1 cellular context compared by ENCODE assay signal in genomic region chr4:78693777-78694456, GRCh38.
TF ChIP-seq lines count a peak whose summit lies in the region.

No MANE protein-coding gene starts in this region.

TF ChIP-seq in K562, 482 proteins besides CTCF, POLR2A, EP300 and RAD21 (continued from another document and continues in another):
- TF ChIP-seq E4F1 (CRISPR knock-in tag; IDR thresholded peaks at IDR 0.05; ENCODE audit: borderline replicate concordance), result peak; percentile 87; the same call in 1 of the 2 replicates
- no peak for TF ChIP-seq NFE2 (IDR thresholded peaks at IDR 0.05; ENCODE audit: low read depth)
- TF ChIP-seq CSDE1 (IDR thresholded peaks at IDR 0.05), result no peak
- no peak for TF ChIP-seq TRIM25 (IDR thresholded peaks at IDR 0.05; ENCODE audit: borderline replicate concordance)
- no peak for TF ChIP-seq USF1 (CRISPR knock-in tag; IDR thresholded peaks at IDR 0.05)
- TF ChIP-seq ESRRA (IDR thresholded peaks at IDR 0.05; ENCODE audit: borderline replicate concordance, low read depth), result no peak; the same call in 1 of the 2 replicates
- peak; percentile 98 for TF ChIP-seq RHOXF2B (CRISPR knock-in tag; conservative IDR thresholded peaks at IDR 0.05)
- no peak for TF ChIP-seq IRF2 (CRISPR knock-in tag; IDR thresholded peaks at IDR 0.05)
- TF ChIP-seq BHLHE40 (IDR thresholded peaks at IDR 0.05; ENCODE audit: low read length), result no peak
- no peak; the same call in 1 of the 2 replicates for TF ChIP-seq NFRKB (IDR thresholded peaks at IDR 0.05; ENCODE audit: low read depth)
- no peak for TF ChIP-seq PCBP2 (IDR thresholded peaks at IDR 0.05; ENCODE audit: low read depth, low read length, poor library complexity, severe bottlenecking)
- TF ChIP-seq TEAD1 (CRISPR knock-in tag; IDR thresholded peaks at IDR 0.05), result peak in 1 of 2 experiments; percentile 98; a peak in 2 of 4 replicates
- TF ChIP-seq HINFP (tag; conservative IDR thresholded peaks at IDR 0.05; ENCODE audit: low read depth), result peak; percentile 83
- TF ChIP-seq THAP7 (CRISPR knock-in tag; IDR thresholded peaks at IDR 0.05), result peak; percentile 87
- TF ChIP-seq OTX1 (CRISPR knock-in tag; IDR thresholded peaks at IDR 0.05), result peak; percentile 70; the same call in 1 of the 2 replicates
- TF ChIP-seq EHMT2 (IDR thresholded peaks at IDR 0.05), result no peak
- no peak for TF ChIP-seq PRPF4 (IDR thresholded peaks at IDR 0.05; ENCODE audit: insufficient read depth, low read depth, low read length, poor library complexity, severe bottlenecking)
- TF ChIP-seq NBN (IDR thresholded peaks at IDR 0.05; ENCODE audit: low read depth), result no peak
- TF ChIP-seq HES1 (IDR thresholded peaks at IDR 0.05; ENCODE audit: low read depth), result no peak; the same call in 1 of the 2 replicates
- TF ChIP-seq KHSRP (IDR thresholded peaks at IDR 0.05), result no peak
- TF ChIP-seq U2AF2 (optimal IDR thresholded peaks at IDR 0.05; ENCODE audit: low read depth, low read length), result no peak
- TF ChIP-seq HDAC1 (IDR thresholded peaks at IDR 0.05), result peak; percentile 40 to 76; a peak in 2 of 4 replicates
- no peak for TF ChIP-seq HLTF (IDR thresholded peaks at IDR 0.05)
- no peak for TF ChIP-seq ZFP36 (IDR thresholded peaks at IDR 0.05; ENCODE audit: low read depth, low read length, partially characterized antibody)
- peak; percentile 58; the same call in 1 of the 2 replicates for TF ChIP-seq JUNB (CRISPR knock-in tag; conservative IDR thresholded peaks at IDR 0.05)
- TF ChIP-seq YBX1 (IDR thresholded peaks at IDR 0.05), result no peak
- TF ChIP-seq PHB (CRISPR knock-in tag; IDR thresholded peaks at IDR 0.05), result no peak
- peak; percentile 93; the same call in 1 of the 2 replicates for TF ChIP-seq HOXB6 (CRISPR knock-in tag; IDR thresholded peaks at IDR 0.05; ENCODE audit: borderline replicate concordance)
- TF ChIP-seq BCL6 (CRISPR knock-in tag; IDR thresholded peaks at IDR 0.05), result peak; percentile 97
- TF ChIP-seq NCOR1 (IDR thresholded peaks at IDR 0.05), result peak; percentile 70
- peak; percentile 99 for TF ChIP-seq SMAD4 (CRISPR knock-in tag; conservative IDR thresholded peaks at IDR 0.05)
- TF ChIP-seq FIP1L1 (IDR thresholded peaks at IDR 0.05; ENCODE audit: low read depth, low read length, poor library complexity, severe bottlenecking), result no peak
- TF ChIP-seq ZNF224 (CRISPR knock-in tag; IDR thresholded peaks at IDR 0.05), result no peak
- TF ChIP-seq ZNF395 (CRISPR knock-in tag; IDR thresholded peaks at IDR 0.05), result peak; percentile 99
- no peak; the same call in 1 of the 2 replicates for TF ChIP-seq DLX4 (CRISPR knock-in tag; IDR thresholded peaks at IDR 0.05)
- TF ChIP-seq CLOCK (CRISPR knock-in tag; IDR thresholded peaks at IDR 0.05; ENCODE audit: borderline replicate concordance), result peak; percentile 89; the same call in 1 of the 2 replicates
- peak; percentile 88 for TF ChIP-seq CBFA2T3 (IDR thresholded peaks at IDR 0.05)
- no peak for TF ChIP-seq CBFB (CRISPR knock-in tag; IDR thresholded peaks at IDR 0.05)
- TF ChIP-seq HNRNPUL1 (IDR thresholded peaks at IDR 0.05; ENCODE audit: low read length), result no peak
- TF ChIP-seq TCFL5 (CRISPR knock-in tag; conservative IDR thresholded peaks at IDR 0.05), result peak; percentile 95
- no peak for TF ChIP-seq CBX1 (IDR thresholded peaks at IDR 0.05; ENCODE audit: low read depth)
- TF ChIP-seq E2F1 (CRISPR knock-in tag; IDR thresholded peaks at IDR 0.05), result no peak
- TF ChIP-seq ZNF740 (CRISPR knock-in tag; IDR thresholded peaks at IDR 0.05), result no peak; the same call in 1 of the 2 replicates
- peak in 1 of 2 experiments; percentile 96; a peak in 2 of 4 replicates for TF ChIP-seq ZNF740 (tag; IDR thresholded peaks at IDR 0.05)
- TF ChIP-seq DEAF1 (CRISPR knock-in tag; IDR thresholded peaks at IDR 0.05), result peak; percentile 86; the same call in 1 of the 2 replicates
